Comparison of ENCODE assay signal across 1 cellular context in the genomic region with DNA sequence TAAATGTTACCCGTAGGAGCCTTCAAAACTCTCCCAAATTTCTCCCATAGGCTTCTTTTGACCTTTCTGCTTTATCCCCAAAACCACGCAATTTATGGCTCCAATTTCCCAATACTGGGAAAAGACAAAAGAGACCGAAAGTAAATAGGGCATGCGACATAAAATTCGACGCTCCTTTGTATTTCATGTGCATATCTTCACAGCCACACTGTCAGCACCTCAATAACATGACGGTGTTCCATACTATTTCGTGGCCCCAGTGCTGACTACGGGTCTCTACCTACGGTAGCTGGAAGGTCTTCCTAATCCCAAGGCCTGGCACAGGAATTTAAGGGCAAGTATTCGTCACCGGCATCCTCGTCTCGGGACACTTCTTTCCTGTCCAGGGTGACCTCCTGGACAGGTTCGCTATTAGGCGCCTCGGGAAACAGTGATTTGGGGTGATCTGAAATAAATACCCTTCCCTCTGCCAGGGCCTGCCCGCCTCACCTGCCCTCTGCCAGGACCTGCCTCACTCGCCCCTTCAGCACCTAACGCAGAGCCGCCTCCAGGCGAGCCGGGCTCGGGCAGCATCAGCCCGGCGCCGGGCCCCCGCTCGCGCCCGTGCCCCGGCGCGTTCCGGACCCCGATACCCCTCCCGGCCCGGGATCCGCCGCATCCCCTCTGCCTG.
TF ChIP-seq lines count a peak whose summit lies in the region.

No MANE protein-coding gene starts in this region.

TF ChIP-seq in HepG2, 621 proteins besides CTCF, POLR2A, EP300 and RAD21 (continued from another document):
- TF ChIP-seq HMG20A (CRISPR knock-in tag; IDR thresholded peaks at IDR 0.05; ENCODE audit: borderline replicate concordance) (0 out of 2 replicates have a peak, but pooled peaks have one; percentile 12), SP4 (CRISPR knock-in tag; IDR thresholded peaks at IDR 0.05) (0 out of 2 replicates have a peak, but pooled peaks have one; percentile 4)
